Comparison of ENCODE assay signal across 22 cellular contexts in the genomic region with DNA sequence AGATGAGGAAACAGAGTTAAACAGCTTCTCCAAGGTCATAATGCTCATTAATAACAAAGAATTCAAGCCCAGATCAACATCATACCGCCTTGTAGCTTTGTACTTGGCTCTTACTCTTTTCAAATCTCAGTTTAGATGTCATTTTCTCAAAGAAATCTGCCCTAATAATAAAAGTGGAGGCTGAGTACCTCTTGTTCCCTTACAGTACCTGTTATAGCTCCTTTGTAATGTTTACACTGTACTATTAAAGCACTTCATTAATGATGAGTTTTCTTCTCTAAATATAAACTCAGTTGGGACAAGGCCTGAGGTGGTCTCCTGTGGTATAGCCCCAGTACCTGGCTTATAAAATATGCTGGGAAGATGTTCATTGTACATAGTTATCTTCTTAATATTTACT.
"Had no signal": no experiment of that assay in that cellular context is flagged by ENCODE, and none has a peak within 500 bp of the region (broad histone marks: within the 10 kb centered on the region; RNA-seq: fewer than 3 reads in every experiment).

No MANE protein-coding gene starts in this region.

- H3K4me1 ChIP-seq: colonic mucosa, neural progenitor cell had no signal

- DNase-seq: activated CD4-positive, alpha-beta T cell treated with anti-CD3 and anti-CD28 coated beads for 48 hours; activated CD4-positive, CD25-positive, alpha-beta regulatory T cell; activated CD8-positive, alpha-beta memory T cell treated with anti-CD3 and anti-CD28 coated beads for 24 hours; activated CD8-positive, alpha-beta memory T cell treated with anti-CD3 and anti-CD28 coated beads, Interleukin-2, amount 50 U/mL, for 48 hours; activated naive CD4-positive, alpha-beta T cell; adrenal gland; body of pancreas; central memory CD4-positive, alpha-beta T cell; colonic mucosa; immature natural killer cell; naive thymus-derived CD4-positive, alpha-beta T cell; stimulated activated CD4-positive, alpha-beta T cell treated with anti-CD3 and anti-CD28 coated beads, Interleukin-12 subunit alpha, Interleukin-12 subunit beta, amount 100 ng/mL, for 4 hours; stimulated activated CD4-positive, alpha-beta T cell treated with anti-CD3 and anti-CD28 coated beads, Interleukin-1b, Interleukin-23, amount 100 ng/mL, for 48 hours; stimulated activated naive CD8-positive, alpha-beta T cell treated with anti-CD3 and anti-CD28 coated beads, Interleukin-15, amount 100 ng/mL, for 72 hours; T-helper 1 cell; T1000; transverse colon; uterus had no signal

- H3K27ac ChIP-seq: adrenal gland, body of pancreas, colonic mucosa, neural progenitor cell, suprapubic skin, transverse colon, uterus had no signal

- ATAC-seq: body of pancreas; naive thymus-derived CD4-positive, alpha-beta T cell; stimulated activated naive CD8-positive, alpha-beta T cell treated with anti-CD3 and anti-CD28 coated beads, Interleukin-15, amount 100 ng/mL, for 72 hours had no signal

- H3K27ac Mint-ChIP-seq: immature natural killer cell; neural progenitor cell; stimulated activated naive CD8-positive, alpha-beta T cell treated with anti-CD3 and anti-CD28 coated beads, Interleukin-15, amount 100 ng/mL, for 72 hours had no signal

- H3K27me3 ChIP-seq: adrenal gland, body of pancreas, colonic mucosa, neural progenitor cell, suprapubic skin, transverse colon, uterus had no signal

- H3K9me3 Mint-ChIP-seq: immature natural killer cell; memory B cell; naive thymus-derived CD4-positive, alpha-beta T cell; neural progenitor cell; stimulated activated naive CD8-positive, alpha-beta T cell treated with anti-CD3 and anti-CD28 coated beads, Interleukin-15, amount 100 ng/mL, for 72 hours had no signal

- H3K36me3 ChIP-seq: uterus had no signal

- H3K4me3 ChIP-seq: adrenal gland, body of pancreas, colonic mucosa, neural progenitor cell, suprapubic skin, transverse colon, uterus had no signal

- H3K9me3 ChIP-seq: adrenal gland, body of pancreas, colonic mucosa, suprapubic skin, transverse colon, uterus had no signal

- H3K4me3 Mint-ChIP-seq: immature natural killer cell; memory B cell; naive thymus-derived CD4-positive, alpha-beta T cell; neural progenitor cell; stimulated activated naive CD8-positive, alpha-beta T cell treated with anti-CD3 and anti-CD28 coated beads, Interleukin-15, amount 100 ng/mL, for 72 hours had no signal

- H3K27me3 Mint-ChIP-seq: memory B cell; naive thymus-derived CD4-positive, alpha-beta T cell; progenitor cell of endocrine pancreas; stimulated activated naive CD8-positive, alpha-beta T cell treated with anti-CD3 and anti-CD28 coated beads, Interleukin-15, amount 100 ng/mL, for 72 hours had no signal
